1 cellular context compared by ENCODE assay signal in genomic region chr2:9793156-9793917, GRCh38.
TF ChIP-seq lines count a peak whose summit lies in the region.

No MANE protein-coding gene starts in this region.

TF ChIP-seq in K562, 482 proteins besides CTCF, POLR2A, EP300 and RAD21 (continued from another document):
- no peak for TF ChIP-seq BCLAF1 (IDR thresholded peaks at IDR 0.05; ENCODE audit: borderline replicate concordance in 1 of 2, control insufficient read depth in 1 of 2, low read depth in 2 of 2, low read length in 1 of 2)
TF ChIP-seq in K562: peak in this region for 1.
